10 cellular contexts compared by ENCODE assay signal in genomic region chr1:234400773-234401172, GRCh38. TPM values are rescaled to one million over a fixed set of nuclear protein-coding genes. Genes with fewer than 3 reads are reported as not detected.
DNase-seq lines count a peak whose midpoint lies in the region; ATAC-seq and TF ChIP-seq lines count a peak whose summit lies in the region.
"Had no signal": no experiment of that assay in that cellular context is flagged by ENCODE, and none has a peak within 500 bp of the region (broad histone marks: within the 10 kb centered on the region; RNA-seq: fewer than 3 reads in every experiment).

No MANE protein-coding gene starts in this region.

- peak overlapping the region; percentile 85 for H3K27ac Mint-ChIP-seq in activated CD8-positive, alpha-beta T cell treated with anti-CD3 and anti-CD28 coated beads, Interleukin-2, amount 10 ng/mL, durations not matched to agents 7 days and 5 days
- H3K27ac Mint-ChIP-seq in naive thymus-derived CD8-positive, alpha-beta T cell: peak overlapping the region; percentile 29 to 89 (median 76)

- no peak overlapping the region for H3K4me3 ChIP-seq in transverse colon

- peaks cover 35% of the 10 kb centered on the region for H3K36me3 Mint-ChIP-seq in activated CD8-positive, alpha-beta T cell treated with anti-CD3 and anti-CD28 coated beads, Interleukin-2, amount 10 ng/mL, durations not matched to agents 7 days and 5 days (ENCODE audit: low read depth)
- peaks cover 4 to 36% (median 8%) of the 10 kb centered on the region in 3 donors for H3K36me3 Mint-ChIP-seq in naive thymus-derived CD8-positive, alpha-beta T cell

- no peaks in the 10 kb centered on the region for H3K36me3 ChIP-seq in transverse colon

- peaks cover 42% of the 10 kb centered on the region for H3K4me1 Mint-ChIP-seq in activated CD8-positive, alpha-beta T cell treated with anti-CD3 and anti-CD28 coated beads, Interleukin-2, amount 10 ng/mL, durations not matched to agents 7 days and 5 days (ENCODE audit: low read depth)
- H3K4me1 Mint-ChIP-seq in naive thymus-derived CD8-positive, alpha-beta T cell: peaks cover 22 to 52% (median 40%) of the 10 kb centered on the region in 4 donors

- no peak for TF ChIP-seq EP300 in transverse colon (IDR thresholded peaks at IDR 0.05; ENCODE audit: low read depth)

- TF ChIP-seq CTCF in transverse colon (IDR thresholded peaks at IDR 0.05): no peak

- DNase-seq in activated CD8-positive, alpha-beta T cell treated with anti-CD3 and anti-CD28 coated beads, Interleukin-2, amount 10 ng/mL, durations not matched to agents 7 days and 5 days: no peak
- DNase-seq in naive thymus-derived CD8-positive, alpha-beta T cell: no peak
- no peak for DNase-seq in middle frontal gyrus (ENCODE audit: extremely low spot score, low spot score)
- DNase-seq in activated CD8-positive, alpha-beta memory T cell treated with anti-CD3 and anti-CD28 coated beads, Interleukin-2, amount 50 U/mL, for 4 hours: no peak
- DNase-seq in transverse colon: no peak
- DNase-seq: midbrain, NCI-H526 had no signal

- H3K9me3 ChIP-seq in transverse colon: no peaks in the 10 kb centered on the region

- H3K27ac ChIP-seq in transverse colon: peak overlapping the region in 2 of 4 donors; percentile 14 to 57

- H3K27me3 Mint-ChIP-seq in activated CD8-positive, alpha-beta T cell treated with anti-CD3 and anti-CD28 coated beads, Interleukin-2, amount 10 ng/mL, durations not matched to agents 7 days and 5 days (ENCODE audit: low read depth): no peaks in the 10 kb centered on the region
- H3K27me3 Mint-ChIP-seq in naive thymus-derived CD8-positive, alpha-beta T cell: no peaks in the 10 kb centered on the region

- no peaks in the 10 kb centered on the region for H3K27me3 ChIP-seq in transverse colon

- in situ Hi-C loops in transverse colon (cut with MboI; ENCODE audit: low pct_ligation_motif_present in 1 of 4, low pct_unique_long_range_greater_than_20kb in 1 of 4, low sequenced_read_pairs in 3 of 4): no loop called here

- H3K4me1 ChIP-seq in transverse colon: peaks cover 0 to 13% (median 0%) of the 10 kb centered on the region in 4 donors

- no peak for TF ChIP-seq POLR2A in transverse colon (IDR thresholded peaks at IDR 0.05)

- CTCF ChIA-PET in activated CD8-positive, alpha-beta T cell treated with anti-CD3 and anti-CD28 coated beads, Interleukin-2, amount 10 ng/mL, durations not matched to agents 7 days and 5 days (lab: Charles Lee): no interaction called here

- H3K9me3 Mint-ChIP-seq in activated CD8-positive, alpha-beta T cell treated with anti-CD3 and anti-CD28 coated beads, Interleukin-2, amount 10 ng/mL, durations not matched to agents 7 days and 5 days (ENCODE audit: insufficient read depth): no peaks in the 10 kb centered on the region
- no peaks in the 10 kb centered on the region for H3K9me3 Mint-ChIP-seq in naive thymus-derived CD8-positive, alpha-beta T cell

- POLR2A ChIA-PET in activated CD8-positive, alpha-beta T cell treated with anti-CD3 and anti-CD28 coated beads, Interleukin-2, amount 10 ng/mL, durations not matched to agents 7 days and 5 days (lab: Charles Lee): no interaction called here
- POLR2A ChIA-PET in naive thymus-derived CD8-positive, alpha-beta T cell (lab: Charles Lee): no interaction called here

- peak; percentile 55 for ATAC-seq in GM18517 (IDR thresholded peaks at IDR 0.05; ENCODE audit: unreplicated experiment)
- ATAC-seq in HG02798 (IDR thresholded peaks at IDR 0.05; ENCODE audit: poor library complexity, unreplicated experiment): peak; percentile 51
- peak; percentile 72 for ATAC-seq in activated CD8-positive, alpha-beta T cell treated with anti-CD3 and anti-CD28 coated beads, Interleukin-2, amount 10 ng/mL, durations not matched to agents 7 days and 5 days
- no peak for ATAC-seq in naive thymus-derived CD8-positive, alpha-beta T cell
- no peak for ATAC-seq in GM19452 (IDR thresholded peaks at IDR 0.05; ENCODE audit: unreplicated experiment)

- intact Hi-C loops in transverse colon (cut with DNase I; ENCODE audit: low total_unique reads): no loop called here

- peak overlapping the region; percentile 54 for H3K4me3 Mint-ChIP-seq in activated CD8-positive, alpha-beta T cell treated with anti-CD3 and anti-CD28 coated beads, Interleukin-2, amount 10 ng/mL, durations not matched to agents 7 days and 5 days
- H3K4me3 Mint-ChIP-seq in naive thymus-derived CD8-positive, alpha-beta T cell: peak overlapping the region; percentile 2 to 84 (median 54)

RNA-seq across cellular contexts. Expression of gene COA6, which starts 27.5 kb away (rescaled TPM):
- total RNA-seq in activated CD8-positive, alpha-beta T cell treated with anti-CD3 and anti-CD28 coated beads, Interleukin-2, amount 10 ng/mL, durations not matched to agents 7 days and 5 days: 10 to 100 TPM; 39.2 to 40.0 TPM
- 10 to 100 TPM; 16.1 to 22.1 TPM for total RNA-seq in naive thymus-derived CD8-positive, alpha-beta T cell
- polyA plus RNA-seq in naive thymus-derived CD8-positive, alpha-beta T cell: 10 to 100 TPM; 29.1 to 32.6 (median 32.0) TPM
- 10 to 100 TPM in 3 of 4 donors, not detected in 1; 13.7 to 21.6 (median 15.7) TPM for total RNA-seq in transverse colon

Comparison
In these comparisons a context has a peak if more than half of its experiments do, and no peak if none do; other contexts are left out.
1. ATAC-seq: peak in GM18517 (single experiment), HG02798 (single experiment) and activated CD8-positive, alpha-beta T cell treated with anti-CD3 and anti-CD28 coated beads, Interleukin-2, amount 10 ng/mL, durations not matched to agents 7 days and 5 days (single experiment); none in naive thymus-derived CD8-positive, alpha-beta T cell (0 of 2) and GM19452 (single experiment).